Comparison of ENCODE assay signal across 8 cellular contexts in genomic region chr4:184815046-184815877, GRCh38. TPM values are rescaled to one million over a fixed set of nuclear protein-coding genes. Genes with fewer than 3 reads are reported as not detected.
A peak's percentile ranks its signal among the peaks of the same experiment; 100 is the strongest.
DNase-seq lines count a peak whose midpoint lies in the region; ATAC-seq, FAIRE-seq and TF ChIP-seq lines count a peak whose summit lies in the region.

No MANE protein-coding gene starts in this region.

- H3K36me3 ChIP-seq in kidney (ENCODE audit: control insufficient read depth in 1 of 2, insufficient read depth in 2 of 2, low read length in 2 of 2): no peaks in the 10 kb centered on the region

- peaks cover 0 to 2% (median 0%) of the 10 kb centered on the region in 5 experiments for H3K9me3 Mint-ChIP-seq in brain
- H3K9me3 Mint-ChIP-seq in stimulated activated effector memory CD8-positive, alpha-beta T cell treated with anti-CD3 and anti-CD28 coated beads, Interleukin-12 subunit alpha, Interleukin-12 subunit beta, amount 100 ng/mL, for 72 hours: no peaks in the 10 kb centered on the region

- peaks cover 31 to 38% of the 10 kb centered on the region in 2 donors for H3K4me1 ChIP-seq in kidney (ENCODE audit: control insufficient read depth in 1 of 2, insufficient read depth in 1 of 2, low read depth in 1 of 2, low read length in 2 of 2)

- H3K9me3 ChIP-seq in kidney (ENCODE audit: control insufficient read depth in 1 of 2, low read length in 2 of 2): no peaks in the 10 kb centered on the region

- intact Hi-C loops in kidney (cut with DNase I): no loop called here

- H3K27me3 Mint-ChIP-seq in brain: peaks cover 6% of the 10 kb centered on the region

- TF ChIP-seq CTCF in brain (conservative IDR thresholded peaks at IDR 0.05): no peak
- TF ChIP-seq CTCF in kidney (IDR thresholded peaks at IDR 0.05; ENCODE audit: borderline replicate concordance, extremely low read depth, insufficient read depth): no peak

- peak; percentile 81 for DNase-seq in DMS153 (lab: John Stamatoyannopoulos, UW)
- DNase-seq in NCI-H2171 (lab: John Stamatoyannopoulos, UW): peak; percentile 71
- DNase-seq in kidney: peak; percentile 90
- DNase-seq in stimulated activated effector memory CD8-positive, alpha-beta T cell treated with anti-CD3 and anti-CD28 coated beads, Interleukin-12 subunit alpha, Interleukin-12 subunit beta, amount 100 ng/mL, for 72 hours (ENCODE audit: low spot score in 2 of 2): no peak
- no peak for DNase-seq in stimulated activated CD4-positive, alpha-beta T cell treated with anti-CD3 and anti-CD28 coated beads, Interleukin-2, amount 100 ng/mL, for 48 hours

- H3K4me1 Mint-ChIP-seq in brain: peaks cover 66% of the 10 kb centered on the region
- peaks cover 53% of the 10 kb centered on the region for H3K4me1 Mint-ChIP-seq in stimulated activated effector memory CD8-positive, alpha-beta T cell treated with anti-CD3 and anti-CD28 coated beads, Interleukin-12 subunit alpha, Interleukin-12 subunit beta, amount 100 ng/mL, for 72 hours

- H3K27ac ChIP-seq in kidney (ENCODE audit: low read depth in 2 of 2, low read length in 2 of 2): peak overlapping the region; percentile 81 to 94

- FAIRE-seq in kidney (lab: Jason Lieb, UNC): no peak

- peak overlapping the region in 4 of 5 experiments; percentile 1 to 46 (median 21) for H3K4me3 Mint-ChIP-seq in brain
- peak overlapping the region; percentile 36 for H3K4me3 Mint-ChIP-seq in stimulated activated effector memory CD8-positive, alpha-beta T cell treated with anti-CD3 and anti-CD28 coated beads, Interleukin-12 subunit alpha, Interleukin-12 subunit beta, amount 100 ng/mL, for 72 hours

- peaks cover 8% of the 10 kb centered on the region for H3K36me3 Mint-ChIP-seq in brain
- H3K36me3 Mint-ChIP-seq in stimulated activated effector memory CD8-positive, alpha-beta T cell treated with anti-CD3 and anti-CD28 coated beads, Interleukin-12 subunit alpha, Interleukin-12 subunit beta, amount 100 ng/mL, for 72 hours: peaks cover 6% of the 10 kb centered on the region

- H3K9ac ChIP-seq in kidney (ENCODE audit: low read length in 2 of 2): peak overlapping the region in 1 of 2 donors; percentile 55

- ATAC-seq in GM19324 (IDR thresholded peaks at IDR 0.05; ENCODE audit: low FRiP score, unreplicated experiment): peak; percentile 74
- peak; percentile 79 for ATAC-seq in HG03159 (IDR thresholded peaks at IDR 0.05; ENCODE audit: unreplicated experiment)
- ATAC-seq in stimulated activated effector memory CD8-positive, alpha-beta T cell treated with anti-CD3 and anti-CD28 coated beads, Interleukin-12 subunit alpha, Interleukin-12 subunit beta, amount 100 ng/mL, for 72 hours: peak; percentile 68

- peak overlapping the region; percentile 9 to 13 for H3K4me3 ChIP-seq in kidney (ENCODE audit: low read length in 2 of 2)

- peak overlapping the region in 2 of 5 experiments; percentile 25 to 64 for H3K27ac Mint-ChIP-seq in brain
- peak overlapping the region; percentile 91 for H3K27ac Mint-ChIP-seq in stimulated activated effector memory CD8-positive, alpha-beta T cell treated with anti-CD3 and anti-CD28 coated beads, Interleukin-12 subunit alpha, Interleukin-12 subunit beta, amount 100 ng/mL, for 72 hours

RNA-seq across cellular contexts. Expression of gene ACSL1, which starts 10.5 kb away (rescaled TPM):
- polyA plus RNA-seq in brain (ENCODE audit: insufficient read depth, low read depth, low replicate concordance): 26.3 TPM
- 98.1 TPM for total RNA-seq in kidney
- polyA plus RNA-seq in kidney (ENCODE audit: insufficient read depth, low read depth, low replicate concordance): 322 TPM

Comparison
In these comparisons a context has a peak if more than half of its experiments do, and no peak if none do; other contexts are left out.
1. DNase-seq: peak in DMS153 (single experiment), NCI-H2171 (single experiment) and kidney (single experiment); none in stimulated activated effector memory CD8-positive, alpha-beta T cell treated with anti-CD3 and anti-CD28 coated beads, Interleukin-12 subunit alpha, Interleukin-12 subunit beta, amount 100 ng/mL, for 72 hours (0 of 2) and stimulated activated CD4-positive, alpha-beta T cell treated with anti-CD3 and anti-CD28 coated beads, Interleukin-2, amount 100 ng/mL, for 48 hours (0 of 2).
2. RNA of gene ACSL1, which starts 10.5 kb away (polyA plus RNA-seq): 322 TPM in kidney (single experiment); 26.3 TPM in brain (single experiment); every median in the first group is over 10 times any median in the second.
3. Peak in every context shown above with its lines, with median percentiles within 50 percentile points of each other: ATAC-seq.